ENCODE assay signal across 8 cellular contexts in genomic region chr15:44535509-44536297, GRCh38. TPM values are rescaled to one million over a fixed set of nuclear protein-coding genes. Genes with fewer than 3 reads are reported as not detected.
A peak's percentile ranks its signal among the peaks of the same experiment; 100 is the strongest.
DNase-seq lines count a peak whose midpoint lies in the region; ATAC-seq and TF ChIP-seq lines count a peak whose summit lies in the region.

No MANE protein-coding gene starts in this region.

- H3K4me3 ChIP-seq in coronary artery (peak overlapping the region; percentile 96), mesodermal cell (ENCODE audit: extremely low read depth, insufficient read depth, low read length, poor library complexity, severe bottlenecking) (peak overlapping the region; percentile 96), thoracic aorta (peak overlapping the region; percentile 94)

- TF ChIP-seq CTCF in coronary artery (IDR thresholded peaks at IDR 0.05) (no peak), thoracic aorta (IDR thresholded peaks at IDR 0.05) (no peak)

- H3K9me3 ChIP-seq in mesodermal cell (ENCODE audit: control insufficient read depth, low read length), result no peaks in the 10 kb centered on the region
- H3K9me3 ChIP-seq in thoracic aorta, result no peaks in the 10 kb centered on the region

- H3K9me3 Mint-ChIP-seq in T-helper 2 cell treated with Interferon-gamma antibody and Interleukin-4, amounts not matched to agents 5 μg/mL and 100 μg/mL, for 36 hours, result no peaks in the 10 kb centered on the region

- H3K27ac Mint-ChIP-seq in T-helper 2 cell treated with Interferon-gamma antibody and Interleukin-4, amounts not matched to agents 5 μg/mL and 100 μg/mL, for 36 hours, result peak overlapping the region; percentile 90

- peaks cover 33% of the 10 kb centered on the region for H3K36me3 ChIP-seq in mesodermal cell (ENCODE audit: control insufficient read depth, insufficient read depth, low read length)
- no peaks in the 10 kb centered on the region for H3K36me3 ChIP-seq in thoracic aorta

- peaks cover 8% of the 10 kb centered on the region for H3K4me1 ChIP-seq in mesodermal cell (ENCODE audit: control insufficient read depth, insufficient read depth, low read length, poor library complexity, severe bottlenecking)
- H3K4me1 ChIP-seq in thoracic aorta (ENCODE audit: control insufficient read depth in 1 of 2, low read depth in 2 of 2), result peaks cover 16 to 38% of the 10 kb centered on the region in 2 donors

- H3K36me3 Mint-ChIP-seq in T-helper 2 cell treated with Interferon-gamma antibody and Interleukin-4, amounts not matched to agents 5 μg/mL and 100 μg/mL, for 36 hours (ENCODE audit: low read depth), result peaks cover 30% of the 10 kb centered on the region

- ATAC-seq in GM19395 (IDR thresholded peaks at IDR 0.05; ENCODE audit: unreplicated experiment) (peak; percentile 3), thoracic aorta (ENCODE audit: insufficient number of reproducible peaks, low FRiP score, low read depth) (no peak), HG02588 (IDR thresholded peaks at IDR 0.05; ENCODE audit: unreplicated experiment) (no peak)

- peak overlapping the region; percentile 97 to 100 for H3K27ac ChIP-seq in coronary artery
- H3K27ac ChIP-seq in mesodermal cell (ENCODE audit: low read depth, low read length, severe bottlenecking), result peak overlapping the region; percentile 98
- H3K27ac ChIP-seq in thoracic aorta, result peak overlapping the region; percentile 95 to 99

- H3K4me1 Mint-ChIP-seq in T-helper 2 cell treated with Interferon-gamma antibody and Interleukin-4, amounts not matched to agents 5 μg/mL and 100 μg/mL, for 36 hours (ENCODE audit: low read depth), result peaks cover 22% of the 10 kb centered on the region

- no peaks in the 10 kb centered on the region for H3K27me3 ChIP-seq in thoracic aorta (replicated peaks; ENCODE audit: insufficient read depth)

- no peaks in the 10 kb centered on the region for H3K27me3 Mint-ChIP-seq in T-helper 2 cell treated with Interferon-gamma antibody and Interleukin-4, amounts not matched to agents 5 μg/mL and 100 μg/mL, for 36 hours (ENCODE audit: low read depth)

- 65 to 70% methylated on average over 31 to 33 of the region's 36 CpGs for WGBS in mesodermal cell (ENCODE audit: insufficient coverage in 2 of 2), 2 experiments

- H3K4me3 Mint-ChIP-seq in T-helper 2 cell treated with Interferon-gamma antibody and Interleukin-4, amounts not matched to agents 5 μg/mL and 100 μg/mL, for 36 hours, result peak overlapping the region; percentile 91

- DNase-seq in ACHN (peak; percentile 35), coronary artery (ENCODE audit: low spot score) (no peak), thoracic aorta (ENCODE audit: low spot score) (no peak), NK-92 (lab: John Stamatoyannopoulos, UW; ENCODE audit: unreplicated experiment) (no peak)
- peak; percentile 27 for DNase-seq in T-helper 2 cell treated with Interferon-gamma antibody and Interleukin-4, amounts not matched to agents 5 μg/mL and 100 μg/mL, for 36 hours (ENCODE audit: low spot score)

- in situ Hi-C loops in ACHN (cut with HindIII; ENCODE audit: low pct_ligation_motif_present, low pct_unique_long_range_greater_than_20kb, low sequenced_read_pairs), result no loop called here

RNA-seq across cellular contexts. Expression of gene EIF3J, which starts 1.2 kb away (rescaled TPM):
- polyA plus RNA-seq in mesodermal cell (2013, experiment 1 of 2), result 59.0 TPM
- 90.2 TPM for polyA plus RNA-seq in mesodermal cell (2013, experiment 2 of 2)
- total RNA-seq in thoracic aorta, result 10 to 100 TPM; 32.2 to 68.1 TPM

Comparison
In these comparisons a context has a peak if more than half of its experiments do, and no peak if none do; other contexts are left out.
1. DNase-seq: peak in ACHN (single experiment) and T-helper 2 cell treated with Interferon-gamma antibody and Interleukin-4, amounts not matched to agents 5 μg/mL and 100 μg/mL, for 36 hours (single experiment); none in coronary artery (single experiment), thoracic aorta (single experiment) and NK-92 (single experiment).
2. Peak in every context shown above with its lines, with median percentiles within 50 percentile points of each other: H3K27ac ChIP-seq and H3K4me3 ChIP-seq.